ENCODE assay signal across 35 cellular contexts in genomic region chr1:207519505-207520399, GRCh38. TPM values are rescaled to one million over a fixed set of nuclear protein-coding genes. Genes with fewer than 3 reads are reported as not detected.
DNase-seq lines count a peak whose midpoint lies in the region; ATAC-seq and TF ChIP-seq lines count a peak whose summit lies in the region.
"Had no signal": no experiment of that assay in that cellular context is flagged by ENCODE, and none has a peak within 500 bp of the region (broad histone marks: within the 10 kb centered on the region; RNA-seq: fewer than 3 reads in every experiment).

No MANE protein-coding gene starts in this region.

- H3K4me3 Mint-ChIP-seq in activated CD4-positive, alpha-beta T cell treated with anti-CD3 and anti-CD28 coated beads, Interleukin-2, amount 10 ng/mL, durations not matched to agents 24 days and 14 days, result no peak overlapping the region
- H3K4me3 Mint-ChIP-seq: activated naive CD8-positive, alpha-beta T cell treated with anti-CD3 and anti-CD28 coated beads, Interleukin-2, amount 10 ng/mL, durations not matched to agents 7 days and 5 days; activated T-cell treated with anti-CD3 and anti-CD28 coated beads, Interleukin-2, amount 50 U/mL, for 24 hours; nephron; stimulated activated naive CD8-positive, alpha-beta T cell treated with anti-CD3 and anti-CD28 coated beads, Interleukin-15, amount 100 ng/mL, for 72 hours; T-helper 17 cell had no signal

- no peak for ATAC-seq in heart left ventricle
- ATAC-seq: gastroesophageal sphincter; stimulated activated naive CD8-positive, alpha-beta T cell treated with anti-CD3 and anti-CD28 coated beads, Interleukin-15, amount 100 ng/mL, for 72 hours; T-helper 17 cell had no signal

- intact Hi-C loops in activated CD4-positive, alpha-beta T cell treated with anti-CD3 and anti-CD28 coated beads, Interleukin-2, amount 10 ng/mL, durations not matched to agents 24 days and 14 days (cut with micrococcal nuclease), result no loop called here
- intact Hi-C loops in heart left ventricle (cut with DNase I) (no loop called here), esophagus muscularis mucosa (cut with DNase I) (no loop called here)

- no peak overlapping the region for H3K27ac ChIP-seq in heart left ventricle
- no peak overlapping the region for H3K27ac ChIP-seq in esophagus muscularis mucosa (replicated peaks in 1 of 4)
- H3K27ac ChIP-seq: 22Rv1, coronary artery, gastroesophageal sphincter, RWPE1, SK-N-MC, skin epidermis, thyroid gland, vagina, WERI-Rb-1 had no signal

- peak; percentile 51 for DNase-seq in activated CD4-positive, alpha-beta T cell treated with anti-CD3 and anti-CD28 coated beads, Interleukin-2, amount 10 ng/mL, durations not matched to agents 24 days and 14 days
- DNase-seq in activated CD4-positive, alpha-beta T cell treated with anti-CD3 and anti-CD28 coated beads, Interleukin-2, amount 50 U/mL, for 48 hours, result no peak
- DNase-seq in OCI-M1 (lab: John Stamatoyannopoulos, UW), result peak; percentile 99
- DNase-seq in erythroblast (lab: John Stamatoyannopoulos, UW), result peak; percentile 97 to 100
- DNase-seq in heart left ventricle, result no peak
- no peak for DNase-seq in esophagus muscularis mucosa (ENCODE audit: extremely low spot score)
- no peak for DNase-seq in hepatic stellate cell (ENCODE audit: low spot score)
- no peak for DNase-seq in NCI-H524 treated with DMSO at 0.1 percent for 48 hours (lab: John Stamatoyannopoulos, UW)
- DNase-seq: activated CD4-positive, alpha-beta T cell treated with anti-CD3 and anti-CD28 coated beads for 48 hours; activated gamma-delta T cell; activated naive CD8-positive, alpha-beta T cell treated with anti-CD3 and anti-CD28 coated beads, Interleukin-2, amount 10 ng/mL, durations not matched to agents 7 days and 5 days; activated T-cell treated with anti-CD3 and anti-CD28 coated beads, Interleukin-2, amount 50 U/mL, for 24 hours; AML-193; Caco-2; DND-41; effector memory CD4-positive, alpha-beta T cell; NCI-H1105; NCI-H2029; NCI-H2227 treated with DMSO at 0.1 percent for 48 hours; NCI-H748 treated with DMSO at 0.1 percent for 48 hours; retina; stimulated activated naive CD8-positive, alpha-beta T cell treated with anti-CD3 and anti-CD28 coated beads, Interleukin-15, amount 100 ng/mL, for 72 hours; T-helper 17 cell; thyroid gland; WERI-Rb-1 had no signal

- H3K27ac Mint-ChIP-seq in activated CD4-positive, alpha-beta T cell treated with anti-CD3 and anti-CD28 coated beads, Interleukin-2, amount 10 ng/mL, durations not matched to agents 24 days and 14 days, result no peak overlapping the region
- H3K27ac Mint-ChIP-seq: activated naive CD8-positive, alpha-beta T cell treated with anti-CD3 and anti-CD28 coated beads, Interleukin-2, amount 10 ng/mL, durations not matched to agents 7 days and 5 days; activated T-cell treated with anti-CD3 and anti-CD28 coated beads, Interleukin-2, amount 50 U/mL, for 24 hours; nephron; stimulated activated naive CD8-positive, alpha-beta T cell treated with anti-CD3 and anti-CD28 coated beads, Interleukin-15, amount 100 ng/mL, for 72 hours; T-helper 17 cell had no signal

- H3K36me3 ChIP-seq in heart left ventricle (no peaks in the 10 kb centered on the region), esophagus muscularis mucosa (no peaks in the 10 kb centered on the region)
- H3K36me3 ChIP-seq: gastroesophageal sphincter, thyroid gland, vagina, WERI-Rb-1 had no signal

- H3K36me3 Mint-ChIP-seq in activated CD4-positive, alpha-beta T cell treated with anti-CD3 and anti-CD28 coated beads, Interleukin-2, amount 10 ng/mL, durations not matched to agents 24 days and 14 days (ENCODE audit: low read depth), result no peaks in the 10 kb centered on the region
- H3K36me3 Mint-ChIP-seq: activated naive CD8-positive, alpha-beta T cell treated with anti-CD3 and anti-CD28 coated beads, Interleukin-2, amount 10 ng/mL, durations not matched to agents 7 days and 5 days had no signal

- no peak for TF ChIP-seq EP300 in esophagus muscularis mucosa (IDR thresholded peaks at IDR 0.05)

- H3K4me1 ChIP-seq in heart left ventricle, result no peaks in the 10 kb centered on the region
- no peaks in the 10 kb centered on the region for H3K4me1 ChIP-seq in esophagus muscularis mucosa
- H3K4me1 ChIP-seq: Caco-2, gastroesophageal sphincter, thyroid gland, vagina had no signal

- no peak for TF ChIP-seq POLR2A in erythroblast (IDR thresholded peaks at IDR 0.05; ENCODE audit: low read length)
- TF ChIP-seq POLR2A in heart left ventricle (IDR thresholded peaks at IDR 0.05), result no peak
- TF ChIP-seq POLR2A in esophagus muscularis mucosa (IDR thresholded peaks at IDR 0.05; ENCODE audit: low read depth), result no peak

- H3K27me3 ChIP-seq in heart left ventricle (peaks cover 0 to 3% (median 0%) of the 10 kb centered on the region in 9 donors), esophagus muscularis mucosa (no peaks in the 10 kb centered on the region)
- H3K27me3 ChIP-seq: gastroesophageal sphincter, thyroid gland, vagina had no signal

- 71 to 80% (median 78%) methylated on average over 23 of the region's 23 CpGs for WGBS in heart left ventricle, 4 donors
- 75% methylated on average over 23 of the region's 23 CpGs for WGBS in esophagus muscularis mucosa

- H3K27me3 Mint-ChIP-seq in activated CD4-positive, alpha-beta T cell treated with anti-CD3 and anti-CD28 coated beads, Interleukin-2, amount 10 ng/mL, durations not matched to agents 24 days and 14 days, result peaks cover 19% of the 10 kb centered on the region
- H3K27me3 Mint-ChIP-seq: stimulated activated naive CD8-positive, alpha-beta T cell treated with anti-CD3 and anti-CD28 coated beads, Interleukin-15, amount 100 ng/mL, for 72 hours had no signal

- peaks cover 0 to 5% (median 0%) of the 10 kb centered on the region in 12 donors for H3K9me3 ChIP-seq in heart left ventricle
- no peaks in the 10 kb centered on the region for H3K9me3 ChIP-seq in esophagus muscularis mucosa
- H3K9me3 ChIP-seq: Caco-2, gastroesophageal sphincter, thyroid gland, vagina had no signal

- no peaks in the 10 kb centered on the region for H3K4me1 Mint-ChIP-seq in activated CD4-positive, alpha-beta T cell treated with anti-CD3 and anti-CD28 coated beads, Interleukin-2, amount 10 ng/mL, durations not matched to agents 24 days and 14 days
- H3K4me1 Mint-ChIP-seq: activated naive CD8-positive, alpha-beta T cell treated with anti-CD3 and anti-CD28 coated beads, Interleukin-2, amount 10 ng/mL, durations not matched to agents 7 days and 5 days; nephron; stimulated activated naive CD8-positive, alpha-beta T cell treated with anti-CD3 and anti-CD28 coated beads, Interleukin-15, amount 100 ng/mL, for 72 hours; T-helper 17 cell had no signal

- TF ChIP-seq CTCF in heart left ventricle (IDR thresholded peaks at IDR 0.05) (no peak), esophagus muscularis mucosa (IDR thresholded peaks at IDR 0.05) (no peak)

- H3K9me3 Mint-ChIP-seq in activated CD4-positive, alpha-beta T cell treated with anti-CD3 and anti-CD28 coated beads, Interleukin-2, amount 10 ng/mL, durations not matched to agents 24 days and 14 days, result no peaks in the 10 kb centered on the region
- H3K9me3 Mint-ChIP-seq: activated naive CD8-positive, alpha-beta T cell treated with anti-CD3 and anti-CD28 coated beads, Interleukin-2, amount 10 ng/mL, durations not matched to agents 7 days and 5 days had no signal

- H3K4me3 ChIP-seq in heart left ventricle (no peak overlapping the region), esophagus muscularis mucosa (no peak overlapping the region)
- H3K4me3 ChIP-seq: coronary artery, gastroesophageal sphincter, SK-N-MC, thyroid gland, vagina had no signal

RNA-seq across cellular contexts. Expression of gene CR1, which starts 23.8 kb away (rescaled TPM):
- not detected in 2 replicates for total RNA-seq in activated CD4-positive, alpha-beta T cell treated with anti-CD3 and anti-CD28 coated beads, Interleukin-2, amount 10 ng/mL, durations not matched to agents 24 days and 14 days
- 10 to 100 TPM in 2 of 9 donors, 1 to 10 TPM in 5, under 1 TPM in 2; 0.69 to 43.0 (median 1.9) TPM for total RNA-seq in heart left ventricle
- polyA plus RNA-seq in heart left ventricle, result under 1 TPM; 0.19 to 0.35 TPM
- total RNA-seq in esophagus muscularis mucosa, result 10 to 100 TPM in 1 of 4 donors, 1 to 10 TPM in 2, under 1 TPM in 1; 0.92 to 12.1 (median 2.6) TPM
- total RNA-seq: Caco-2, epithelial cell of proximal tubule, osteocyte had no signal

Comparison
In these comparisons a context has a peak if more than half of its experiments do, and no peak if none do; other contexts are left out.
1. DNase-seq: peak in activated CD4-positive, alpha-beta T cell treated with anti-CD3 and anti-CD28 coated beads, Interleukin-2, amount 10 ng/mL, durations not matched to agents 24 days and 14 days (single experiment), OCI-M1 (single experiment) and erythroblast (2 of 2); none in activated CD4-positive, alpha-beta T cell treated with anti-CD3 and anti-CD28 coated beads, Interleukin-2, amount 50 U/mL, for 48 hours (0 of 2), heart left ventricle (0 of 5), esophagus muscularis mucosa (single experiment), hepatic stellate cell (single experiment) and NCI-H524 treated with DMSO at 0.1 percent for 48 hours (single experiment).